ENCODE assay signal across 13 cellular contexts in the genomic region with DNA sequence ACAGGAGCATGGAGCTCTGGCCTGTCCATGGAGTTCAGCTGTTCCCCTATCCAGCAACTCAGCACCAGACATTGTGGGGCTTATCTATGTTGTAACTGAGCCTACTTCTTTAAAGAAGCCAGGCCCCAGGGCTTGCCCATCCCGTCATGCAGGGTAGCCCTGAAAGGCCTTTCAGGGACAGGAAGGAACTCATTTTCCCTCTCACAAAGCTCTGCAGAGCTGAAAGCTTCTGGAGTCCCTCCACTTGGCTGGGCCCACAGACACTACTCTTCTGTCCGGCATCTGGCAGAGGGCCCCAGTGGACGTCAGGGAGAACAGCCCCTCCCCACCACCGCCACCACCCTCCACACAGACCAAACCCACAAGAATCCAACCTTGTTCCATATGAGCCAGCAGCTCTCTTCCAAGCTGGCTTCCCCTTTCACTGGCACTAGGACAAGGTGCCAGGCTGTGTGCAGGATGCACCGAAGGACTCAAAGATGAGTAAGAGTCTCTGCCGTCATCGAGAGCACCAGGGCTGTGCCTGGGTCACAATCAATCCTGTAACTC. TPM values are rescaled to one million over a fixed set of nuclear protein-coding genes. Genes with fewer than 3 reads are reported as not detected.
DNase-seq lines count a peak whose midpoint lies in the region; ATAC-seq and TF ChIP-seq lines count a peak whose summit lies in the region.
"Had no signal": no experiment of that assay in that cellular context is flagged by ENCODE, and none has a peak within 500 bp of the region (broad histone marks: within the 10 kb centered on the region; RNA-seq: fewer than 3 reads in every experiment).

No MANE protein-coding gene starts in this region.

- no peaks in the 10 kb centered on the region for H3K9me2 ChIP-seq in hepatocyte (replicated peaks; ENCODE audit: insufficient read depth)

- H2AFZ ChIP-seq in hepatocyte = no peak overlapping the region

- H3K4me3 ChIP-seq in hepatocyte = no peak overlapping the region

- ATAC-seq in sciatic nerve (peak; percentile 85), GM18502 (IDR thresholded peaks at IDR 0.05; ENCODE audit: poor library complexity, unreplicated experiment) (no peak)
- ATAC-seq: foreskin keratinocyte; stimulated activated memory B cell treated with anti-CD40 and anti-IgM and Interleukin-4, amounts not matched to agents 10 μg/mL and 1 μg/mL and 100 μg/mL, for 72 hours had no signal

- intact Hi-C loops in sciatic nerve (cut with DNase I) = no loop called here

- H3K4me2 ChIP-seq in hepatocyte = no peak overlapping the region

- 67% methylated on average over 7 of the region's 7 CpGs for WGBS in hepatocyte (ENCODE audit: low lambda C conversion rate, missing lambda C conversion rate)

- no peaks in the 10 kb centered on the region for H3K27me3 ChIP-seq in hepatocyte
- H3K27me3 ChIP-seq: foreskin keratinocyte had no signal

- H3K36me3 ChIP-seq in hepatocyte (replicated peaks; ENCODE audit: insufficient read depth, low read depth) = no peaks in the 10 kb centered on the region

- TF ChIP-seq CTCF in hepatocyte (IDR thresholded peaks at IDR 0.05; ENCODE audit: poor library complexity) (no peak), GM13977 (IDR thresholded peaks at IDR 0.05; ENCODE audit: extremely low read depth, insufficient read depth, missing control alignments) (no peak)

- H4K20me1 ChIP-seq in hepatocyte (ENCODE audit: insufficient read depth, poor library complexity, severe bottlenecking) = no peaks in the 10 kb centered on the region

- H3K9me3 ChIP-seq in hepatocyte (ENCODE audit: low read depth) = no peaks in the 10 kb centered on the region

- DNase-seq in ELR (ENCODE audit: low read depth) = peak; percentile 76
- DNase-seq in cerebellar cortex (ENCODE audit: low spot score) = peak; percentile 28
- peak; percentile 32 for DNase-seq in hepatocyte (ENCODE audit: low spot score)
- peak; percentile 83 for DNase-seq in sciatic nerve (ENCODE audit: low spot score)
- DNase-seq in DMS 273 treated with DMSO at 0.1 percent for 48 hours (lab: John Stamatoyannopoulos, UW) = no peak
- DNase-seq in GM13977 (ENCODE audit: low spot score) = no peak
- no peak for DNase-seq in HUDEP-2 (lab: John Stamatoyannopoulos, UW; ENCODE audit: unreplicated experiment in 76 of 76)
- DNase-seq: CD4-positive, alpha-beta memory T cell; foreskin keratinocyte; NCI-H526; T-helper 9 cell had no signal

- no peaks in the 10 kb centered on the region for H3K4me1 ChIP-seq in hepatocyte (ENCODE audit: insufficient read depth)
- H3K4me1 ChIP-seq: foreskin keratinocyte had no signal

- H3K27ac ChIP-seq in hepatocyte = no peak overlapping the region
- H3K27ac ChIP-seq: foreskin keratinocyte had no signal

- in situ Hi-C loops in GM13977 (cut with MboI; ENCODE audit: low pct_unique_long_range_greater_than_20kb, low sequenced_read_pairs, unreplicated experiment) = no loop called here

- no peaks in the 10 kb centered on the region for H3K79me2 ChIP-seq in hepatocyte

RNA-seq across cellular contexts. Expression of gene DENND2A, which starts 33.1 kb away (rescaled TPM):
- total RNA-seq in hepatocyte (5.9 and 6.7 TPM in 2 replicates), sciatic nerve (37.6 TPM)
- 8.4 and 8.8 TPM in 2 replicates for polyA plus RNA-seq in hepatocyte
- total RNA-seq: CD4-positive, alpha-beta memory T cell had no signal
- polyA plus RNA-seq: CD4-positive, alpha-beta memory T cell had no signal

Comparison
In these comparisons a context has a peak if more than half of its experiments do, and no peak if none do; other contexts are left out.
1. DNase-seq: peak in ELR (single experiment), cerebellar cortex (single experiment), hepatocyte (single experiment) and sciatic nerve (single experiment); none in DMS 273 treated with DMSO at 0.1 percent for 48 hours (single experiment), GM13977 (single experiment) and HUDEP-2 (0 of 76).